ENCODE assay signal across 23 cellular contexts in genomic region chr1:246246430-246246829, GRCh38.
"Had no signal": no experiment of that assay in that cellular context is flagged by ENCODE, and none has a peak within 500 bp of the region (broad histone marks: within the 10 kb centered on the region; RNA-seq: fewer than 3 reads in every experiment).

No MANE protein-coding gene starts in this region.

- H2AFZ ChIP-seq: neural progenitor cell, parathyroid adenoma had no signal

- H3K36me3 Mint-ChIP-seq: naive B cell, neural progenitor cell, WTC11 had no signal

- H3K79me2 ChIP-seq: parathyroid adenoma had no signal

- H3K27ac Mint-ChIP-seq: activated CD4-positive, alpha-beta T cell treated with anti-CD3 and anti-CD28 coated beads for 36 hours; activated naive CD8-positive, alpha-beta T cell; activated T-helper 1 cell treated with anti-CD3 and anti-CD28 coated beads, Interleukin-12 subunit alpha, Interleukin-12 subunit beta, Interleukin-2, Interleukin-4 antibody, amounts not matched to agents 30 ng/mL and 10 ng/mL and 1 ng/mL, durations not matched to agents 14 hours and 24 hours and 36 hours; endodermal cell; immature natural killer cell; memory B cell; naive B cell; neural progenitor cell; stimulated activated naive B cell treated with anti-CD40 and anti-IgM and Interleukin-4, amounts not matched to agents 10 μg/mL and 1 μg/mL and 100 μg/mL, for 72 hours; WTC11 had no signal

- H3K27me3 ChIP-seq: gastroesophageal sphincter, neural progenitor cell, sigmoid colon, spleen, thyroid gland had no signal

- H3K4me3 Mint-ChIP-seq: activated CD4-positive, alpha-beta T cell treated with anti-CD3 and anti-CD28 coated beads for 36 hours; activated naive CD8-positive, alpha-beta T cell; activated T-helper 1 cell treated with anti-CD3 and anti-CD28 coated beads, Interleukin-12 subunit alpha, Interleukin-12 subunit beta, Interleukin-2, Interleukin-4 antibody, amounts not matched to agents 30 ng/mL and 10 ng/mL and 1 ng/mL, durations not matched to agents 14 hours and 24 hours and 36 hours; endodermal cell; immature natural killer cell; memory B cell; naive B cell; neural progenitor cell; stimulated activated naive B cell treated with anti-CD40 and anti-IgM and Interleukin-4, amounts not matched to agents 10 μg/mL and 1 μg/mL and 100 μg/mL, for 72 hours; WTC11 had no signal

- H3K4me2 ChIP-seq: neural progenitor cell had no signal

- H3K27me3 Mint-ChIP-seq: activated CD4-positive, alpha-beta T cell treated with anti-CD3 and anti-CD28 coated beads for 36 hours; activated naive CD8-positive, alpha-beta T cell; memory B cell; naive B cell; stimulated activated naive B cell treated with anti-CD40 and anti-IgM and Interleukin-4, amounts not matched to agents 10 μg/mL and 1 μg/mL and 100 μg/mL, for 72 hours had no signal

- H3K9ac ChIP-seq: neural progenitor cell, parathyroid adenoma had no signal

- H3K36me3 ChIP-seq: gastroesophageal sphincter, neural progenitor cell, sigmoid colon, spleen, thyroid gland had no signal

- ATAC-seq: activated CD4-positive, alpha-beta T cell treated with anti-CD3 and anti-CD28 coated beads for 36 hours; gastroesophageal sphincter; left ventricle myocardium superior; mucosa of descending colon; stimulated activated naive B cell treated with anti-CD40 and anti-IgM and Interleukin-4, amounts not matched to agents 10 μg/mL and 1 μg/mL and 100 μg/mL, for 72 hours; WTC11 had no signal

- H3K4me1 ChIP-seq: gastroesophageal sphincter, neural progenitor cell, parathyroid adenoma, sigmoid colon, spleen, thyroid gland had no signal

- FAIRE-seq: colon had no signal

- H3K4me3 ChIP-seq: gastroesophageal sphincter, mucosa of descending colon, neural progenitor cell, sigmoid colon, spleen, thyroid gland had no signal

- H3K9me3 ChIP-seq: gastroesophageal sphincter, mucosa of descending colon, sigmoid colon, spleen, thyroid gland had no signal

- H3K9me3 Mint-ChIP-seq: endodermal cell, WTC11 had no signal

- H3K27ac ChIP-seq: gastroesophageal sphincter, neural progenitor cell, parathyroid adenoma, sigmoid colon, spleen, thyroid gland had no signal

- DNase-seq: activated CD4-positive, alpha-beta T cell treated with anti-CD3 and anti-CD28 coated beads for 36 hours; activated CD4-positive, alpha-beta T cell treated with anti-CD3 and anti-CD28 coated beads, Interleukin-2, amount 50 U/mL, for 48 hours; activated gamma-delta T cell treated with Interleukin-2 at 50 U/mL for 16 hours; endodermal cell; immature natural killer cell; kidney glomerular epithelial cell; left ventricle myocardium superior; mucosa of descending colon; naive B cell; sigmoid colon; spleen; stimulated activated CD4-positive, alpha-beta T cell treated with anti-CD3 and anti-CD28 coated beads, Interleukin-4, amount 100 ng/mL, for 4 hours; stimulated activated naive B cell treated with anti-CD40 and anti-IgM and Interleukin-4, amounts not matched to agents 10 μg/mL and 1 μg/mL and 100 μg/mL, for 72 hours; T-helper 2 cell; thyroid gland had no signal

- H3K4me1 Mint-ChIP-seq: activated CD4-positive, alpha-beta T cell treated with anti-CD3 and anti-CD28 coated beads for 36 hours; immature natural killer cell; memory B cell; naive B cell; neural progenitor cell; stimulated activated naive B cell treated with anti-CD40 and anti-IgM and Interleukin-4, amounts not matched to agents 10 μg/mL and 1 μg/mL and 100 μg/mL, for 72 hours; WTC11 had no signal
